Comparison of ENCODE assay signal across 8 cellular contexts in the genomic region with DNA sequence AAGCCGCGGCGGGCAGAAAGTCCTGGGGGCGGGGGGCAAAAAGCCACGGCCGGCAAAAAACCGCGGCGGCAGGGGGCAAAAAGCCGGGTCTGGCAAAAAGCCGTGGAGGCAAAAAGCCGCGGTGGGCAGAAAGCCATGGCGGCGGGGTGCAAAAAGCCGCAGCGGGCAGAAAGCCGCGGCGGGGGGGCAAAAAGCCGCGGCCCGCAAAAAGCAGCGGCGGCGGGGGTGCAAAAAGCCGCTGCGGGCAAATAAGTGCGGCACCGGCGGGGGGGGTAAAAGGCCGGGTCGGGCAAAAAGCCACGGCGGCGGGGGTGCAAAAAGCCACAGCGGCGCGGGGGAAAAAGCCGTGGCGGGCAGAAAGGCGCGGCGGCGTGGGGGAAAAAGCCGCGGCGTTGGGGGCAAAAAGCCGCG.
A peak's percentile ranks its signal among the peaks of the same experiment; 100 is the strongest.
DNase-seq lines count a peak whose midpoint lies in the region; ATAC-seq, FAIRE-seq and TF ChIP-seq lines count a peak whose summit lies in the region.
"Not testable (repeated sequence)": the region's sequence is repeated elsewhere in the genome, so short reads cannot be mapped to it uniquely, and the experiment has no call there.

No MANE protein-coding gene starts in this region.

- TF ChIP-seq CTCF in K562 (IDR thresholded peaks at IDR 0.05 in 2 of 3, conservative IDR thresholded peaks at IDR 0.05 in 1 of 3; ENCODE audit: insufficient read depth in 2 of 3, low read depth in 1 of 3, low read length in 3 of 3); fibroblast of the aortic adventitia (IDR thresholded peaks at IDR 0.05; ENCODE audit: insufficient read depth, low read length); liver (IDR thresholded peaks at IDR 0.05; ENCODE audit: low read depth, low read length, missing input control); testis (IDR thresholded peaks at IDR 0.05): not testable (repeated sequence)

- H3K4ac ChIP-seq in trophoblast cell (ENCODE audit: low read depth, low read length): not testable (repeated sequence)

- H3K4me2 ChIP-seq in Karpas-422 (ENCODE audit: low read depth, low read length, poor library complexity, severe bottlenecking) (peak overlapping the region; percentile 68), trophoblast cell (ENCODE audit: low read length) (peak overlapping the region; percentile 66)
- H3K4me2 ChIP-seq in K562 (ENCODE audit: insufficient read depth, low read length): not testable (repeated sequence)

- H3K9me2 ChIP-seq in Karpas-422 (replicated peaks; ENCODE audit: insufficient read depth, low read length): not testable (repeated sequence)

- 0% methylated on average over 2 of the region's 50 CpGs for WGBS in K562 (ENCODE audit: insufficient coverage, low coverage, missing lambda C conversion rate)
- WGBS in liver: under 1% methylated on average over 50 of the region's 50 CpGs
- no CpG with 5 or more reads among the region's 50 CpGs for WGBS in trophoblast cell (ENCODE audit: extremely low coverage, insufficient coverage, insufficient read length)
- 1 to 4% methylated on average over 43 to 48 of the region's 50 CpGs for WGBS in testis, 2 donors

- TF ChIP-seq POLR2A in K562 (conservative IDR thresholded peaks at IDR 0.05); testis (IDR thresholded peaks at IDR 0.05): not testable (repeated sequence)

- not testable (repeated sequence) for H3K79me1 ChIP-seq in trophoblast cell (ENCODE audit: low read length)

- H3K9ac ChIP-seq in Karpas-422 (ENCODE audit: low read length): peak overlapping the region; percentile 50
- peak overlapping the region in 1 of 2 experiments; percentile 74; a peak in 3 of 4 replicates for H3K9ac ChIP-seq in K562 (ENCODE audit: insufficient read depth in 1 of 2, low read depth in 2 of 2, low read length in 2 of 2)
- H3K9ac ChIP-seq in liver (ENCODE audit: low read depth in 1 of 2, low read length in 2 of 2); trophoblast cell (ENCODE audit: low read length): not testable (repeated sequence)

- not testable (repeated sequence) for H4K8ac ChIP-seq in trophoblast cell (ENCODE audit: low read depth, low read length)

- H2BK5ac ChIP-seq in trophoblast cell (ENCODE audit: low read depth, low read length, poor library complexity): not testable (repeated sequence)

- not testable (repeated sequence) for BruUV-seq in K562 (replicated peaks; lab: Mats Ljungman, UMichigan)

- not testable (repeated sequence) for H3K27me3 ChIP-seq in Karpas-422 (ENCODE audit: low read length); K562 (ENCODE audit: control insufficient read depth in 2 of 2, insufficient read depth in 2 of 2, low read length in 2 of 2); liver (ENCODE audit: control insufficient read depth in 4 of 4, insufficient read depth in 4 of 4, low read length in 3 of 4); trophoblast cell (ENCODE audit: insufficient read depth, low read length); testis

- not testable (repeated sequence) for H3K23ac ChIP-seq in trophoblast cell (ENCODE audit: low read length)

- not testable (repeated sequence) for TF ChIP-seq EP300 in K562 (IDR thresholded peaks at IDR 0.05; ENCODE audit: low read length)

- not testable (repeated sequence) for H3K36me3 ChIP-seq in Karpas-422 (ENCODE audit: insufficient read depth, low read length); K562 (ENCODE audit: control insufficient read depth, insufficient read depth, low read length); liver (ENCODE audit: control insufficient read depth in 4 of 4, insufficient read depth in 3 of 4, low read depth in 1 of 4, low read length in 3 of 4); trophoblast cell (ENCODE audit: control insufficient read depth in 1 of 2, insufficient read depth in 2 of 2, low read length in 2 of 2); testis (ENCODE audit: low read depth, missing control alignments)

- not testable (repeated sequence) for H2BK12ac ChIP-seq in trophoblast cell (ENCODE audit: low read length)

- ATAC-seq in K562: not testable (repeated sequence)

- H3K4me1 ChIP-seq in Karpas-422 (ENCODE audit: low read length); K562 (replicated peaks in 1 of 2; ENCODE audit: control insufficient read depth in 2 of 2, insufficient read depth in 2 of 2, low read length in 2 of 2); liver (ENCODE audit: control insufficient read depth in 4 of 4, insufficient read depth in 4 of 4, low read length in 3 of 4); trophoblast cell (ENCODE audit: control insufficient read depth in 1 of 2, insufficient read depth in 2 of 2, low read length in 2 of 2); testis: not testable (repeated sequence)

- in situ Hi-C loops in K562 (cut with MboI): not testable (repeated sequence)

- H4K20me1 ChIP-seq in Karpas-422 (ENCODE audit: insufficient read depth, low read depth, low read length); K562 (replicated peaks; ENCODE audit: control insufficient read depth, insufficient read depth, low read length): not testable (repeated sequence)

- H3K9me3 ChIP-seq in Karpas-422 (ENCODE audit: low read length); K562 (replicated peaks; ENCODE audit: control insufficient read depth, insufficient read depth, low read depth, low read length); liver (ENCODE audit: control insufficient read depth in 4 of 4, low read length in 3 of 4); trophoblast cell (ENCODE audit: insufficient read depth, low read depth, low read length); testis: not testable (repeated sequence)

- not testable (repeated sequence) for H2AK5ac ChIP-seq in trophoblast cell (ENCODE audit: low read length)

- H3K4me3 ChIP-seq in Karpas-422 (ENCODE audit: low read length) (peak overlapping the region; percentile 63), K562 (peak overlapping the region; percentile 57), fibroblast of the aortic adventitia (ENCODE audit: low read depth, low read length) (peak overlapping the region; percentile 59), liver (ENCODE audit: low read depth in 1 of 3, low read length in 3 of 3) (peak overlapping the region in 2 of 3 donors; percentile 14 to 70), trophoblast cell (ENCODE audit: low read depth, low read length) (peak overlapping the region; percentile 61), testis (peak overlapping the region; percentile 48 to 64)

- DNase-seq in CD1c-positive myeloid dendritic cell (ENCODE audit: extremely low spot score) (peak; percentile 33), Karpas-422 (peak; percentile 42), K562 (ENCODE audit: extremely low read depth in 1 of 4, low spot score in 3 of 4) (peak in 1 of 4 experiments; percentile 23), fibroblast of the aortic adventitia (ENCODE audit: low read depth) (peak; percentile 0), trophoblast cell (peak; percentile 0), testis (peak; percentile 23)
- DNase-seq in activated CD4-positive, alpha-beta T cell treated with anti-CD3 and anti-CD28 coated beads for 4 hours: peak; percentile 0 to 8

- CTCF ChIA-PET in K562 (lab: Yijun Ruan, JAX; ENCODE audit: low intra/inter-chr PET ratio): not testable (repeated sequence)

- not testable (repeated sequence) for H3K9me1 ChIP-seq in K562 (ENCODE audit: control insufficient read depth, insufficient read depth, low read length)

- POLR2A ChIA-PET in K562 (lab: Yijun Ruan, JAX): not testable (repeated sequence)

- not testable (repeated sequence) for H3K14ac ChIP-seq in trophoblast cell (ENCODE audit: low read length)

- FAIRE-seq in K562 (lab: Jason Lieb, UNC): not testable (repeated sequence)

- not testable (repeated sequence) for H2AFZ ChIP-seq in Karpas-422 (ENCODE audit: low read length); K562 (ENCODE audit: low read depth, low read length); trophoblast cell (ENCODE audit: insufficient read depth, low read length, poor library complexity)

- H3K18ac ChIP-seq in trophoblast cell (ENCODE audit: low read length): not testable (repeated sequence)

- TF ChIP-seq RAD21 in K562 (CRISPR knock-in tag; conservative IDR thresholded peaks at IDR 0.05 in 1 of 2, IDR thresholded peaks at IDR 0.05 in 1 of 2); liver (IDR thresholded peaks at IDR 0.05): not testable (repeated sequence)

- H3K27ac ChIP-seq in Karpas-422 (ENCODE audit: low read length); K562 (ENCODE audit: extremely low read depth, low read depth, low read length); liver (ENCODE audit: low read depth in 1 of 2, low read length in 2 of 2); trophoblast cell (ENCODE audit: low read depth, low read length): not testable (repeated sequence)
- H3K27ac ChIP-seq in testis: peak overlapping the region; percentile 64 to 68

- intact Hi-C loops in K562 (cut with micrococcal nuclease); testis (cut with DNase I; ENCODE audit: low total_unique reads): not testable (repeated sequence)

- not testable (repeated sequence) for H4K91ac ChIP-seq in trophoblast cell (ENCODE audit: low read depth, low read length)

- not testable (repeated sequence) for H4K12ac ChIP-seq in trophoblast cell (ENCODE audit: low read depth, low read length)

- H2BK120ac ChIP-seq in trophoblast cell (ENCODE audit: insufficient read depth, low read length, poor library complexity): not testable (repeated sequence)

- not testable (repeated sequence) for H3K79me2 ChIP-seq in Karpas-422 (ENCODE audit: low read length); K562 (ENCODE audit: control insufficient read depth, insufficient read depth, low read length); trophoblast cell (ENCODE audit: control insufficient read depth, insufficient read depth, low read length, poor library complexity)
